ENCODE assay signal across 1 cellular context in the genomic region with DNA sequence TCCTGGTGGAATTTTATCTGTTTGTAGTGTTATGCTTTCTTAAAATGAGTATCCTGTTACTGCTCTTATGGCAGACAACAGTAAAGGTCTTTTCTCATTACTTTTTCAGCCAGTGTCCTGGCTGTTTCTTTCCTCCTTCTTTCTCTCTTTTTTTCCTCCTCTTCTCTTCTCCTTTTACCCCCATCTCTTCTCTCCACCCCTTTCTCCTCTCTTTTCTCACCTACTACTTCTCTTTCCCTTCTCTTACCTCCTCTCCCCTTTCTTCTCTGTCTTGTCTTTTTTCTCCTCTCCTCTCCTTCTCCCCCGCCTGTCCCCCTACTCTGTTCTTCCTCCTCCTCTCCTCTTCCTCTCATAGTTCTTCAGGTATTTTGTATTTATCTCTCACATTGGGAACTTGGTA.
TF ChIP-seq lines count a peak whose summit lies in the region.

No MANE protein-coding gene starts in this region.

TF ChIP-seq in HEK293, 187 proteins besides CTCF, POLR2A, EP300 and RAD21 (continued from another document):
- TF ChIP-seq, protein P1, sequence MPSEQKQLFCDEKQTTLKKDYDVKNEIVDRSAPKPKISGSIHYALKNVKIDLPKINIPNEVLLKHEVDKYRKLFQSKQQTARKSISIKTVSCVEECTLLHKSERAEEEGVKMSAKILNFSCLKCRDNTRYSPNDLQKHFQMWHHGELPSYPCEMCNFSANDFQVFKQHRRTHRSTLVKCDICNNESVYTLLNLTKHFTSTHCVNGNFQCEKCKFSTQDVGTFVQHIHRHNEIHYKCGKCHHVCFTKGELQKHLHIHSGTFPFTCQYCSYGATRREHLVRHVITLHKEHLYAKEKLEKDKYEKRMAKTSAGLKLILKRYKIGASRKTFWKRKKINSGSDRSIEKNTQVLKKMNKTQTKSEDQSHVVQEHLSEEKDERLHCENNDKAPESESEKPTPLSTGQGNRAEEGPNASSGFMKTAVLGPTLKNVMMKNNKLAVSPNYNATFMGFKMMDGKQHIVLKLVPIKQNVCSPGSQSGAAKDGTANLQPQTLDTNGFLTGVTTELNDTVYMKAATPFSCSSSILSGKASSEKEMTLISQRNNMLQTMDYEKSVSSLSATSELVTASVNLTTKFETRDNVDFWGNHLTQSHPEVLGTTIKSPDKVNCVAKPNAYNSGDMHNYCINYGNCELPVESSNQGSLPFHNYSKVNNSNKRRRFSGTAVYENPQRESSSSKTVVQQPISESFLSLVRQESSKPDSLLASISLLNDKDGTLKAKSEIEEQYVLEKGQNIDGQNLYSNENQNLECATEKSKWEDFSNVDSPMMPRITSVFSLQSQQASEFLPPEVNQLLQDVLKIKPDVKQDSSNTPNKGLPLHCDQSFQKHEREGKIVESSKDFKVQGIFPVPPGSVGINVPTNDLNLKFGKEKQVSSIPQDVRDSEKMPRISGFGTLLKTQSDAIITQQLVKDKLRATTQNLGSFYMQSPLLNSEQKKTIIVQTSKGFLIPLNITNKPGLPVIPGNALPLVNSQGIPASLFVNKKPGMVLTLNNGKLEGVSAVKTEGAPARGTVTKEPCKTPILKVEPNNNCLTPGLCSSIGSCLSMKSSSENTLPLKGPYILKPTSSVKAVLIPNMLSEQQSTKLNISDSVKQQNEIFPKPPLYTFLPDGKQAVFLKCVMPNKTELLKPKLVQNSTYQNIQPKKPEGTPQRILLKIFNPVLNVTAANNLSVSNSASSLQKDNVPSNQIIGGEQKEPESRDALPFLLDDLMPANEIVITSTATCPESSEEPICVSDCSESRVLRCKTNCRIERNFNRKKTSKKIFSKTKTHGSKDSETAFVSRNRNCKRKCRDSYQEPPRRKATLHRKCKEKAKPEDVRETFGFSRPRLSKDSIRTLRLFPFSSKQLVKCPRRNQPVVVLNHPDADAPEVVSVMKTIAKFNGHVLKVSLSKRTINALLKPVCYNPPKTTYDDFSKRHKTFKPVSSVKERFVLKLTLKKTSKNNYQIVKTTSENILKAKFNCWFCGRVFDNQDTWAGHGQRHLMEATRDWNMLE (tag by site-specific recombination; conservative IDR thresholded peaks at IDR 0.05; ENCODE audit: low read depth), result no peak
